8 cellular contexts compared by ENCODE assay signal in genomic region chr9:131255731-131256197, GRCh38. TPM values are rescaled to one million over a fixed set of nuclear protein-coding genes. Genes with fewer than 3 reads are reported as not detected.
DNase-seq lines count a peak whose midpoint lies in the region; ATAC-seq and TF ChIP-seq lines count a peak whose summit lies in the region.

No MANE protein-coding gene starts in this region.

- no peaks in the 10 kb centered on the region for H3K9me3 Mint-ChIP-seq in activated T-cell treated with anti-CD3 and anti-CD28 coated beads, Interleukin-2, amount 50 U/mL, for 4 hours
- H3K9me3 Mint-ChIP-seq in activated naive CD8-positive, alpha-beta T cell treated with anti-CD3 and anti-CD28 coated beads for 36 hours: no peaks in the 10 kb centered on the region

- H3K27ac Mint-ChIP-seq in activated naive CD8-positive, alpha-beta T cell treated with anti-CD3 and anti-CD28 coated beads for 36 hours: peak overlapping the region; percentile 98

- H3K36me3 ChIP-seq in lower lobe of right lung: peaks cover 23% of the 10 kb centered on the region
- H3K36me3 ChIP-seq in upper lobe of left lung: peaks cover 7 to 22% (median 16%) of the 10 kb centered on the region in 4 donors
- H3K36me3 ChIP-seq in BE2C: no peaks in the 10 kb centered on the region

- peak overlapping the region; percentile 19 for H3K4me3 ChIP-seq in lower lobe of right lung
- H3K4me3 ChIP-seq in upper lobe of left lung: peak overlapping the region in 2 of 4 donors; percentile 34 to 37
- no peak overlapping the region for H3K4me3 ChIP-seq in BE2C (ENCODE audit: low read depth, low read length)

- no peak for TF ChIP-seq POLR2A in upper lobe of left lung (IDR thresholded peaks at IDR 0.05)

- no peaks in the 10 kb centered on the region for H3K27me3 Mint-ChIP-seq in activated T-cell treated with anti-CD3 and anti-CD28 coated beads, Interleukin-2, amount 50 U/mL, for 4 hours (ENCODE audit: low read depth)
- H3K27me3 Mint-ChIP-seq in activated naive CD8-positive, alpha-beta T cell treated with anti-CD3 and anti-CD28 coated beads for 36 hours: no peaks in the 10 kb centered on the region

- peaks cover 60% of the 10 kb centered on the region for H3K4me1 Mint-ChIP-seq in activated T-cell treated with anti-CD3 and anti-CD28 coated beads, Interleukin-2, amount 50 U/mL, for 4 hours (ENCODE audit: low read depth)
- peaks cover 58% of the 10 kb centered on the region for H3K4me1 Mint-ChIP-seq in activated naive CD8-positive, alpha-beta T cell treated with anti-CD3 and anti-CD28 coated beads for 36 hours

- H3K36me3 Mint-ChIP-seq in activated T-cell treated with anti-CD3 and anti-CD28 coated beads, Interleukin-2, amount 50 U/mL, for 4 hours (ENCODE audit: insufficient read depth): peaks cover 10% of the 10 kb centered on the region
- peaks cover 5% of the 10 kb centered on the region for H3K36me3 Mint-ChIP-seq in activated naive CD8-positive, alpha-beta T cell treated with anti-CD3 and anti-CD28 coated beads for 36 hours

- DNase-seq in activated T-cell treated with anti-CD3 and anti-CD28 coated beads, Interleukin-2, amount 50 U/mL, for 4 hours: no peak
- DNase-seq in activated T-cell treated with anti-CD3 and anti-CD28 coated beads, Interleukin-2, amount 50 U/mL, for 48 hours: no peak
- no peak for DNase-seq in activated naive CD8-positive, alpha-beta T cell treated with anti-CD3 and anti-CD28 coated beads for 36 hours
- DNase-seq in lower lobe of right lung (no peak), upper lobe of left lung (peak in 1 of 2 donors; percentile 43), NCI-H345 (lab: John Stamatoyannopoulos, UW) (no peak), BE2C (no peak)

- peak overlapping the region; percentile 80 for H3K4me3 Mint-ChIP-seq in activated T-cell treated with anti-CD3 and anti-CD28 coated beads, Interleukin-2, amount 50 U/mL, for 4 hours
- H3K4me3 Mint-ChIP-seq in activated naive CD8-positive, alpha-beta T cell treated with anti-CD3 and anti-CD28 coated beads for 36 hours: peak overlapping the region; percentile 95

- H3K4me1 ChIP-seq in lower lobe of right lung: peaks cover 43% of the 10 kb centered on the region
- peaks cover 27 to 63% (median 46%) of the 10 kb centered on the region in 4 donors for H3K4me1 ChIP-seq in upper lobe of left lung
- H3K4me1 ChIP-seq in BE2C: no peaks in the 10 kb centered on the region

- ATAC-seq in activated T-cell treated with anti-CD3 and anti-CD28 coated beads, Interleukin-2, amount 50 U/mL, for 4 hours: peak; percentile 10 to 11
- ATAC-seq in lower lobe of right lung (no peak), upper lobe of left lung (ENCODE audit: low FRiP score in 2 of 2) (no peak), HG03045 (IDR thresholded peaks at IDR 0.05; ENCODE audit: unreplicated experiment) (no peak)

- 29 to 44% methylated on average over 7 of the region's 7 CpGs for WGBS in upper lobe of left lung, 2 donors

- no peak for TF ChIP-seq EP300 in upper lobe of left lung (IDR thresholded peaks at IDR 0.05)

- intact Hi-C loops in lower lobe of right lung (cut with DNase I): no loop called here

- H3K27ac ChIP-seq in lower lobe of right lung: peak overlapping the region; percentile 82
- peak overlapping the region; percentile 77 to 91 (median 86) for H3K27ac ChIP-seq in upper lobe of left lung

- no peaks in the 10 kb centered on the region for H3K27me3 ChIP-seq in lower lobe of right lung (ENCODE audit: low read depth)
- H3K27me3 ChIP-seq in upper lobe of left lung: no peaks in the 10 kb centered on the region
- H3K27me3 ChIP-seq in BE2C: no peaks in the 10 kb centered on the region

- TF ChIP-seq CTCF in lower lobe of right lung (IDR thresholded peaks at IDR 0.05): no peak
- no peak for TF ChIP-seq CTCF in upper lobe of left lung (IDR thresholded peaks at IDR 0.05)
- no peak for TF ChIP-seq CTCF in BE2C (IDR thresholded peaks at IDR 0.05; ENCODE audit: low read depth, low read length)

- H3K9me3 ChIP-seq in lower lobe of right lung (no peaks in the 10 kb centered on the region), upper lobe of left lung (no peaks in the 10 kb centered on the region), BE2C (no peaks in the 10 kb centered on the region)

RNA-seq across cellular contexts. Expression of gene FAM78A, which starts 20.5 kb away (rescaled TPM):
- 10 to 100 TPM; 24.1 to 31.3 (median 29.8) TPM for total RNA-seq in activated T-cell treated with anti-CD3 and anti-CD28 coated beads, Interleukin-2, amount 50 U/mL, for 4 hours
- 10 to 100 TPM; 36.1 to 37.4 TPM for total RNA-seq in activated naive CD8-positive, alpha-beta T cell treated with anti-CD3 and anti-CD28 coated beads for 36 hours
- total RNA-seq in lower lobe of right lung: 18.3 TPM
- 10 to 100 TPM in 2 of 6 donors, 1 to 10 TPM in 4; 4.5 to 19.1 (median 9.3) TPM for total RNA-seq in upper lobe of left lung
- 1.3 TPM for polyA plus RNA-seq in BE2C (2012; ENCODE audit: insufficient read depth, insufficient read length, low read depth)

RNA-seq across cellular contexts. Expression of gene PLPP7, which starts 33.8 kb away (rescaled TPM):
- not detected for total RNA-seq in activated T-cell treated with anti-CD3 and anti-CD28 coated beads, Interleukin-2, amount 50 U/mL, for 4 hours
- total RNA-seq in activated naive CD8-positive, alpha-beta T cell treated with anti-CD3 and anti-CD28 coated beads for 36 hours: under 1 TPM; 0.35 to 0.42 TPM
- 1.7 TPM for total RNA-seq in lower lobe of right lung
- total RNA-seq in upper lobe of left lung: 1 to 10 TPM in 4 of 6 donors, under 1 TPM in 2; 0.76 to 3.2 (median 1.6) TPM
- 22.6 TPM for polyA plus RNA-seq in BE2C (2012; ENCODE audit: insufficient read depth, insufficient read length, low read depth)

Comparison
In these comparisons a context has a peak if more than half of its experiments do, and no peak if none do; other contexts are left out.
1. ATAC-seq: peak in activated T-cell treated with anti-CD3 and anti-CD28 coated beads, Interleukin-2, amount 50 U/mL, for 4 hours (2 of 2); none in lower lobe of right lung (0 of 2), upper lobe of left lung (0 of 2) and HG03045 (single experiment).